Comparison of ENCODE assay signal across 8 cellular contexts in genomic region chr4:152778656-152779512, GRCh38. TPM values are rescaled to one million over a fixed set of nuclear protein-coding genes. Genes with fewer than 3 reads are reported as not detected.
DNase-seq lines count a peak whose midpoint lies in the region; ATAC-seq and TF ChIP-seq lines count a peak whose summit lies in the region.

No MANE protein-coding gene starts in this region.

- DNase-seq in Ammon's horn (ENCODE audit: low spot score) (peak; percentile 57), NCI-H2171 treated with DMSO at 0.1 percent for 48 hours (lab: John Stamatoyannopoulos, UW) (peak; percentile 41), fibroblast of pulmonary artery (ENCODE audit: low read depth) (peak; percentile 18), testis (peak; percentile 28), GOT3 (lab: John Stamatoyannopoulos, UW) (no peak)
- DNase-seq in activated T-cell treated with anti-CD3 and anti-CD28 coated beads, Interleukin-2, amount 50 U/mL, for 4 hours, result peak; percentile 8
- no peak for DNase-seq in natural killer cell treated with Interleukin-12 subunit alpha and Interleukin-12 subunit beta and Interleukin-15 and Interleukin-18, amount 100 ng/mL, for 72 hours (ENCODE audit: low spot score)

- peak; percentile 22 for ATAC-seq in GM19455 (IDR thresholded peaks at IDR 0.05; ENCODE audit: unreplicated experiment)
- peak; percentile 26 to 29 for ATAC-seq in activated T-cell treated with anti-CD3 and anti-CD28 coated beads, Interleukin-2, amount 50 U/mL, for 4 hours
- ATAC-seq in natural killer cell treated with Interleukin-12 subunit alpha and Interleukin-12 subunit beta and Interleukin-15 and Interleukin-18, amount 100 ng/mL, for 72 hours, result peak; percentile 1 to 13

- H3K36me3 Mint-ChIP-seq in activated T-cell treated with anti-CD3 and anti-CD28 coated beads, Interleukin-2, amount 50 U/mL, for 4 hours (ENCODE audit: insufficient read depth), result peaks cover 2% of the 10 kb centered on the region
- no peaks in the 10 kb centered on the region for H3K36me3 Mint-ChIP-seq in natural killer cell treated with Interleukin-12 subunit alpha and Interleukin-12 subunit beta and Interleukin-15 and Interleukin-18, amount 100 ng/mL, for 72 hours

- H3K27ac ChIP-seq in testis, result peak overlapping the region; percentile 86 to 93

- peak overlapping the region; percentile 86 for H3K4me3 ChIP-seq in fibroblast of pulmonary artery (replicated peaks; ENCODE audit: low read depth, low read length)
- peak overlapping the region; percentile 87 to 95 for H3K4me3 ChIP-seq in testis

- no peaks in the 10 kb centered on the region for H3K27me3 Mint-ChIP-seq in activated T-cell treated with anti-CD3 and anti-CD28 coated beads, Interleukin-2, amount 50 U/mL, for 4 hours (ENCODE audit: low read depth)
- peaks cover 10 to 13% of the 10 kb centered on the region in 2 donors for H3K27me3 Mint-ChIP-seq in natural killer cell treated with Interleukin-12 subunit alpha and Interleukin-12 subunit beta and Interleukin-15 and Interleukin-18, amount 100 ng/mL, for 72 hours

- no peaks in the 10 kb centered on the region for H3K36me3 ChIP-seq in testis (ENCODE audit: low read depth, missing control alignments)

- no peaks in the 10 kb centered on the region for H3K9me3 ChIP-seq in testis

- 1% methylated on average over 30 of the region's 30 CpGs for WGBS in testis, 2 donors

- intact Hi-C loops in testis (cut with DNase I; ENCODE audit: low total_unique reads), result no loop called here

- TF ChIP-seq CTCF in fibroblast of pulmonary artery (IDR thresholded peaks at IDR 0.05; ENCODE audit: low read length, missing control alignments) (no peak), testis (IDR thresholded peaks at IDR 0.05) (no peak)

- H3K4me3 Mint-ChIP-seq in activated T-cell treated with anti-CD3 and anti-CD28 coated beads, Interleukin-2, amount 50 U/mL, for 4 hours, result peak overlapping the region; percentile 100
- H3K4me3 Mint-ChIP-seq in natural killer cell treated with Interleukin-12 subunit alpha and Interleukin-12 subunit beta and Interleukin-15 and Interleukin-18, amount 100 ng/mL, for 72 hours, result peak overlapping the region; percentile 98

- no peaks in the 10 kb centered on the region for H3K9me3 Mint-ChIP-seq in activated T-cell treated with anti-CD3 and anti-CD28 coated beads, Interleukin-2, amount 50 U/mL, for 4 hours
- no peaks in the 10 kb centered on the region for H3K9me3 Mint-ChIP-seq in natural killer cell treated with Interleukin-12 subunit alpha and Interleukin-12 subunit beta and Interleukin-15 and Interleukin-18, amount 100 ng/mL, for 72 hours

- peaks cover 4% of the 10 kb centered on the region for H3K4me1 ChIP-seq in testis

- no peak for TF ChIP-seq POLR2A in testis (IDR thresholded peaks at IDR 0.05)

- peak overlapping the region; percentile 88 to 97 for H3K27ac Mint-ChIP-seq in natural killer cell treated with Interleukin-12 subunit alpha and Interleukin-12 subunit beta and Interleukin-15 and Interleukin-18, amount 100 ng/mL, for 72 hours

- peaks cover 43% of the 10 kb centered on the region for H3K4me1 Mint-ChIP-seq in activated T-cell treated with anti-CD3 and anti-CD28 coated beads, Interleukin-2, amount 50 U/mL, for 4 hours (ENCODE audit: low read depth)
- peaks cover 29 to 41% of the 10 kb centered on the region in 2 donors for H3K4me1 Mint-ChIP-seq in natural killer cell treated with Interleukin-12 subunit alpha and Interleukin-12 subunit beta and Interleukin-15 and Interleukin-18, amount 100 ng/mL, for 72 hours (ENCODE audit: low read depth in 2 of 2)

- H3K27me3 ChIP-seq in testis, result no peaks in the 10 kb centered on the region

RNA-seq across cellular contexts. Expression of gene TIGD4, which starts 0.6 kb away (rescaled TPM):
- under 1 TPM; 0.28 to 0.38 (median 0.32) TPM for total RNA-seq in activated T-cell treated with anti-CD3 and anti-CD28 coated beads, Interleukin-2, amount 50 U/mL, for 4 hours
- total RNA-seq in natural killer cell treated with Interleukin-12 subunit alpha and Interleukin-12 subunit beta and Interleukin-15 and Interleukin-18, amount 100 ng/mL, for 72 hours, result under 1 TPM; 0.36 to 0.45 TPM
- 1 to 10 TPM; 2.2 to 3.2 TPM for total RNA-seq in testis
- 6.7 TPM for polyA plus RNA-seq in testis (ENCODE audit: insufficient read depth, low read depth, low replicate concordance)

RNA-seq across cellular contexts. Expression of gene ARFIP1, which starts 0.9 kb away (rescaled TPM):
- total RNA-seq in activated T-cell treated with anti-CD3 and anti-CD28 coated beads, Interleukin-2, amount 50 U/mL, for 4 hours, result 10 to 100 TPM in 2 of 3 donors, 1 to 10 TPM in 1; 9.8 to 11.7 (median 10.7) TPM
- 10 to 100 TPM; 17.8 to 21.0 TPM for total RNA-seq in natural killer cell treated with Interleukin-12 subunit alpha and Interleukin-12 subunit beta and Interleukin-15 and Interleukin-18, amount 100 ng/mL, for 72 hours
- 10 to 100 TPM; 31.7 to 37.0 TPM for total RNA-seq in testis
- polyA plus RNA-seq in testis (ENCODE audit: insufficient read depth, low read depth, low replicate concordance), result 22.3 TPM

Comparison
In these comparisons a context has a peak if more than half of its experiments do, and no peak if none do; other contexts are left out.
1. DNase-seq: peak in Ammon's horn (single experiment), NCI-H2171 treated with DMSO at 0.1 percent for 48 hours (single experiment), activated T-cell treated with anti-CD3 and anti-CD28 coated beads, Interleukin-2, amount 50 U/mL, for 4 hours (single experiment), fibroblast of pulmonary artery (single experiment) and testis (single experiment); none in natural killer cell treated with Interleukin-12 subunit alpha and Interleukin-12 subunit beta and Interleukin-15 and Interleukin-18, amount 100 ng/mL, for 72 hours (single experiment) and GOT3 (single experiment).
2. Peak in every context shown above with its lines, with median percentiles within 50 percentile points of each other: ATAC-seq.